Comparison of ENCODE assay signal across 8 cellular contexts in genomic region chr14:100246809-100247428, GRCh38. TPM values are rescaled to one million over a fixed set of nuclear protein-coding genes. Genes with fewer than 3 reads are reported as not detected.
DNase-seq lines count a peak whose midpoint lies in the region; ATAC-seq and TF ChIP-seq lines count a peak whose summit lies in the region.

No MANE protein-coding gene starts in this region.

- H2BK5ac ChIP-seq in mesendoderm (ENCODE audit: low read length), result no peak overlapping the region

- H3K4ac ChIP-seq in mesendoderm (ENCODE audit: low read depth, low read length), result no peak overlapping the region

- H3K79me1 ChIP-seq in mesendoderm (ENCODE audit: low read length), result peaks cover 4% of the 10 kb centered on the region

- H4K20me1 ChIP-seq in PC-3 (ENCODE audit: low read length), result peaks cover 67% of the 10 kb centered on the region

- H3K36me3 ChIP-seq in PC-3 (ENCODE audit: low read depth, low read length), result 0 out of 2 replicates have a peak, but pooled peaks cover 2% of the 10 kb centered on the region
- no peaks in the 10 kb centered on the region for H3K36me3 ChIP-seq in colonic mucosa
- H3K36me3 ChIP-seq in mesendoderm (ENCODE audit: control insufficient read depth, insufficient read depth, low read length), result no peaks in the 10 kb centered on the region

- no peak overlapping the region for H4K5ac ChIP-seq in mesendoderm (ENCODE audit: low read length)

- no peak overlapping the region for H4K8ac ChIP-seq in mesendoderm (ENCODE audit: low read depth, low read length)

- H3K56ac ChIP-seq in mesendoderm (ENCODE audit: low read length), result no peak overlapping the region

- H3K27me3 ChIP-seq in PC-3 (ENCODE audit: low read length) (no peaks in the 10 kb centered on the region), colonic mucosa (no peaks in the 10 kb centered on the region), mesendoderm (ENCODE audit: insufficient read depth, low read length, poor library complexity) (no peaks in the 10 kb centered on the region)

- peak; percentile 1 for DNase-seq in DMS153 (lab: John Stamatoyannopoulos, UW)
- DNase-seq in KG1 (lab: John Stamatoyannopoulos, UW), result peak; percentile 8
- DNase-seq in PC-3, result peak; percentile 80
- peak; percentile 48 for DNase-seq in colonic mucosa
- DNase-seq in mesendoderm, result peak; percentile 89
- DNase-seq in hippocampal formation (lab: John Stamatoyannopoulos, UW), result no peak
- DNase-seq in stimulated activated CD4-positive, alpha-beta T cell treated with anti-CD3 and anti-CD28 coated beads, Interleukin-4, amount 100 ng/mL, for 1 hour, result no peak

- no CpG with 5 or more reads among the region's 3 CpGs for WGBS in mesendoderm (ENCODE audit: extremely low coverage, insufficient coverage, low lambda C conversion rate)

- intact Hi-C loops in PC-3 (cut with micrococcal nuclease) (no loop called here), colonic mucosa (cut with DNase I) (no loop called here)

- no peak overlapping the region for H2BK15ac ChIP-seq in mesendoderm (replicated peaks; ENCODE audit: low read depth)

- ATAC-seq in PC-3, result peak; percentile 82
- no peak for ATAC-seq in GM18505 (IDR thresholded peaks at IDR 0.05; ENCODE audit: unreplicated experiment)

- H3K4me3 ChIP-seq in PC-3 (ENCODE audit: low read length), result no peak overlapping the region
- no peak overlapping the region for H3K4me3 ChIP-seq in colonic mucosa
- no peak overlapping the region for H3K4me3 ChIP-seq in mesendoderm (ENCODE audit: low read length)

- no TSS peak for BruUV-seq in PC-3 (replicated peaks; lab: Mats Ljungman, UMichigan)

- H3F3A ChIP-seq in PC-3 (ENCODE audit: low read length, unreplicated experiment), result no peaks in the 10 kb centered on the region

- no peak overlapping the region for H2AFZ ChIP-seq in PC-3 (ENCODE audit: low read length)

- no peak overlapping the region for H3K9ac ChIP-seq in PC-3 (ENCODE audit: low read length)
- H3K9ac ChIP-seq in colonic mucosa (ENCODE audit: low read depth in 2 of 2, low read length in 2 of 2), result peak overlapping the region in 1 of 2 donors; percentile 62
- H3K9ac ChIP-seq in mesendoderm (ENCODE audit: low read length), result no peak overlapping the region

- H3K27ac ChIP-seq in PC-3 (ENCODE audit: low read length) (no peak overlapping the region), colonic mucosa (peak overlapping the region; percentile 56), mesendoderm (ENCODE audit: low read depth, low read length) (no peak overlapping the region)

- H3K9me3 ChIP-seq in PC-3 (ENCODE audit: low read length), result no peaks in the 10 kb centered on the region
- no peaks in the 10 kb centered on the region for H3K9me3 ChIP-seq in colonic mucosa

- no peak overlapping the region for H2BK120ac ChIP-seq in mesendoderm (ENCODE audit: low read depth, low read length)

- POLR2A ChIA-PET in PC-3 (lab: Charles Lee; ENCODE audit: unreplicated experiment), result no interaction called here

- no peak for TF ChIP-seq POLR2A in GM18505 (IDR thresholded peaks at IDR 0.05; ENCODE audit: borderline replicate concordance, extremely low read depth, insufficient read depth, insufficient read length)

- H3K18ac ChIP-seq in mesendoderm (ENCODE audit: low read length), result no peak overlapping the region

- H3K4me2 ChIP-seq in PC-3 (ENCODE audit: low read length) (peak overlapping the region; percentile 25), mesendoderm (ENCODE audit: low read length) (no peak overlapping the region)

- peaks cover 21% of the 10 kb centered on the region; the same call in 1 of the 2 replicates for H3K4me1 ChIP-seq in PC-3 (ENCODE audit: insufficient read depth, low read length)
- peaks cover 26% of the 10 kb centered on the region for H3K4me1 ChIP-seq in colonic mucosa
- H3K4me1 ChIP-seq in mesendoderm (ENCODE audit: control insufficient read depth, low read depth, low read length), result peaks cover 13% of the 10 kb centered on the region

- H3K79me2 ChIP-seq in PC-3 (ENCODE audit: low read length) (peaks cover 100% of the 10 kb centered on the region), mesendoderm (ENCODE audit: control insufficient read depth, insufficient read depth, low read length) (peaks cover 94% of the 10 kb centered on the region)

- no peaks in the 10 kb centered on the region for H3K9me2 ChIP-seq in PC-3 (replicated peaks; ENCODE audit: low read length)

- H3K23ac ChIP-seq in mesendoderm (ENCODE audit: low read length), result no peak overlapping the region

- CTCF ChIA-PET in PC-3 (lab: Charles Lee), result interaction anchor here (0.5 to 0.7 kb wide), 5 partner anchors 11 to 266 kb away, joined by 3 to 4 read pairs (median 4); no protein-coding TSS in a partner anchor

- H2AK5ac ChIP-seq in mesendoderm (ENCODE audit: low read length), result no peak overlapping the region

- peak; percentile 80 for TF ChIP-seq CTCF in PC-3 (conservative IDR thresholded peaks at IDR 0.05; ENCODE audit: low read depth, low read length)
- TF ChIP-seq CTCF in colonic mucosa (IDR thresholded peaks at IDR 0.05), result peak; percentile 52

RNA-seq across cellular contexts. Expression of gene YY1, which starts 8.0 kb away (rescaled TPM):
- total RNA-seq in PC-3 (2014; rRNA removed), result 64.1 and 88.4 TPM in 2 replicates
- 10 to 100 TPM; 73.2 to 90.4 TPM for total RNA-seq in colonic mucosa
- 150 TPM for polyA plus RNA-seq in mesendoderm (2013, experiment 1 of 2)
- 152 TPM for polyA plus RNA-seq in mesendoderm (2013, experiment 2 of 2)

RNA-seq across cellular contexts. Expression of gene SLC25A29, which starts 59.3 kb away (rescaled TPM):
- total RNA-seq in PC-3 (2014; rRNA removed) (52.8 and 53.9 TPM in 2 replicates), colonic mucosa (10 to 100 TPM; 28.6 to 34.8 TPM)
- polyA plus RNA-seq in mesendoderm (2013, experiment 1 of 2), result 29.6 TPM
- polyA plus RNA-seq in mesendoderm (2013, experiment 2 of 2), result 31.1 TPM

Comparison
In these comparisons a context has a peak if more than half of its experiments do, and no peak if none do; other contexts are left out.
1. DNase-seq: peak in DMS153 (single experiment), KG1 (single experiment), PC-3 (single experiment), colonic mucosa (single experiment) and mesendoderm (single experiment); none in hippocampal formation (0 of 2) and stimulated activated CD4-positive, alpha-beta T cell treated with anti-CD3 and anti-CD28 coated beads, Interleukin-4, amount 100 ng/mL, for 1 hour (single experiment).